ENCODE assay signal across 26 cellular contexts in genomic region chr21:40964691-40965090, GRCh38.
"Had no signal": no experiment of that assay in that cellular context is flagged by ENCODE, and none has a peak within 500 bp of the region (broad histone marks: within the 10 kb centered on the region; RNA-seq: fewer than 3 reads in every experiment).

No MANE protein-coding gene starts in this region.

- H3K27ac ChIP-seq: cardiac muscle cell, KMS-11, SJCRH30 had no signal

- H3K4me3 Mint-ChIP-seq: activated CD4-positive, alpha-beta T cell treated with anti-CD3 and anti-CD28 coated beads, Interleukin-2, amount 10 ng/mL, durations not matched to agents 24 days and 14 days; activated CD8-positive, alpha-beta T cell treated with anti-CD3 and anti-CD28 coated beads for 36 hours; activated naive CD8-positive, alpha-beta T cell treated with anti-CD3 and anti-CD28 coated beads for 36 hours; activated T-cell treated with anti-CD3 and anti-CD28 coated beads, Interleukin-2, amount 50 U/mL, for 72 hours; activated T-helper 17 cell treated with anti-CD3 and anti-CD28 coated beads, Interleukin-2, amount 50 U/mL, for 72 hours; central memory CD8-positive, alpha-beta T cell; T-helper 1 cell treated with Interleukin-12 subunit alpha and Interleukin-12 subunit beta and Interleukin-4 antibody, amounts not matched to agents 30 μg/mL and 1 μg/mL, for 36 hours; T-helper 2 cell treated with Interferon-gamma antibody and Interleukin-4, amounts not matched to agents 5 μg/mL and 100 μg/mL, for 36 hours had no signal

- H3K9me3 ChIP-seq: SJCRH30, SK-N-SH had no signal

- H3K4me1 Mint-ChIP-seq: activated CD4-positive, alpha-beta T cell treated with anti-CD3 and anti-CD28 coated beads, Interleukin-2, amount 10 ng/mL, durations not matched to agents 24 days and 14 days; activated naive CD8-positive, alpha-beta T cell treated with anti-CD3 and anti-CD28 coated beads for 36 hours; activated T-helper 17 cell treated with anti-CD3 and anti-CD28 coated beads, Interleukin-2, amount 50 U/mL, for 72 hours; central memory CD8-positive, alpha-beta T cell had no signal

- H3K9ac ChIP-seq: KMS-11, SK-N-SH had no signal

- H3K36me3 ChIP-seq: cardiac muscle cell, SJCRH30 had no signal

- H3K4me2 ChIP-seq: KMS-11, SK-N-SH had no signal

- H3K27me3 ChIP-seq: cardiac muscle cell, SJCRH30 had no signal

- FAIRE-seq: TTC549 had no signal

- H3K4me1 ChIP-seq: SJCRH30 had no signal

- H3K4me3 ChIP-seq: cardiac muscle cell, SJCRH30 had no signal

- H3K36me3 Mint-ChIP-seq: activated naive CD8-positive, alpha-beta T cell treated with anti-CD3 and anti-CD28 coated beads for 36 hours had no signal

- H3K9me3 Mint-ChIP-seq: activated CD4-positive, alpha-beta T cell treated with anti-CD3 and anti-CD28 coated beads, Interleukin-2, amount 10 ng/mL, durations not matched to agents 24 days and 14 days; activated T-cell treated with anti-CD3 and anti-CD28 coated beads, Interleukin-2, amount 50 U/mL, for 72 hours; central memory CD8-positive, alpha-beta T cell had no signal

- ATAC-seq: activated CD8-positive, alpha-beta T cell treated with anti-CD3 and anti-CD28 coated beads for 36 hours; activated T-cell treated with anti-CD3 and anti-CD28 coated beads, Interleukin-2, amount 50 U/mL, for 72 hours; activated T-helper 17 cell treated with anti-CD3 and anti-CD28 coated beads, Interleukin-2, amount 50 U/mL, for 72 hours; Panc1 had no signal

- DNase-seq: activated CD4-positive, alpha-beta T cell treated with anti-CD3 and anti-CD28 coated beads, Interleukin-2, amount 10 ng/mL, durations not matched to agents 24 days and 14 days; activated CD4-positive, alpha-beta T cell treated with anti-CD3 and anti-CD28 coated beads, Interleukin-2, amount 50 U/mL, for 4 hours; activated CD8-positive, alpha-beta T cell treated with anti-CD3 and anti-CD28 coated beads for 36 hours; activated effector memory CD4-positive, alpha-beta T cell treated with anti-CD3 and anti-CD28 coated beads, Interleukin-2, amount 50 U/mL, for 16 hours; activated naive CD4-positive, alpha-beta T cell; activated naive CD4-positive, alpha-beta T cell treated with anti-CD3 and anti-CD28 coated beads, Interleukin-2, amount 50 U/mL, for 16 hours; activated naive CD8-positive, alpha-beta T cell treated with anti-CD3 and anti-CD28 coated beads for 36 hours; activated T-cell treated with anti-CD3 and anti-CD28 coated beads, Interleukin-2, amount 50 U/mL, for 1 hour; activated T-cell treated with anti-CD3 and anti-CD28 coated beads, Interleukin-2, amount 50 U/mL, for 72 hours; anterior cingulate cortex; NCI-H1105; NCI-H1417 treated with DMSO at 0.1 percent for 48 hours; NCI-H187 treated with DMSO at 0.1 percent for 48 hours; NCI-H345; NCI-H524 treated with DMSO at 0.1 percent for 48 hours; SHP77; SJCRH30; SK-N-SH had no signal

- H3K27me3 Mint-ChIP-seq: activated CD4-positive, alpha-beta T cell treated with anti-CD3 and anti-CD28 coated beads, Interleukin-2, amount 10 ng/mL, durations not matched to agents 24 days and 14 days; central memory CD8-positive, alpha-beta T cell had no signal

- H3K27ac Mint-ChIP-seq: activated CD4-positive, alpha-beta T cell treated with anti-CD3 and anti-CD28 coated beads, Interleukin-2, amount 10 ng/mL, durations not matched to agents 24 days and 14 days; activated CD8-positive, alpha-beta T cell treated with anti-CD3 and anti-CD28 coated beads for 36 hours; activated naive CD8-positive, alpha-beta T cell treated with anti-CD3 and anti-CD28 coated beads for 36 hours; activated T-cell treated with anti-CD3 and anti-CD28 coated beads, Interleukin-2, amount 50 U/mL, for 72 hours; activated T-helper 17 cell treated with anti-CD3 and anti-CD28 coated beads, Interleukin-2, amount 50 U/mL, for 72 hours; T-helper 1 cell treated with Interleukin-12 subunit alpha and Interleukin-12 subunit beta and Interleukin-4 antibody, amounts not matched to agents 30 μg/mL and 1 μg/mL, for 36 hours; T-helper 2 cell treated with Interferon-gamma antibody and Interleukin-4, amounts not matched to agents 5 μg/mL and 100 μg/mL, for 36 hours had no signal
